Comparison of ENCODE assay signal across 12 cellular contexts in the genomic region with DNA sequence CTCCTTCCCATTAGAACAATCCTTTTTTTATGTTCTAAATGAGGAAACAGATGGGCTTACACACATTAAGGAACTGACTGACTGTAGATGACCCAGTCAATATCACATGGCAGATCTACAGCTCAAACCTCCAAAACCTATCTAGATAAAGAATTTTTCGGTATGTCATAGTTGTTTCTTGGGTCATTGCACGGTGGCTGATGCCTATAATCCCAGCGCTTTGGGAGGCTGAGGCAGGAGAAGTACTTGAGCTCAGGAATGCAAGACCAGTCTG. TPM values are rescaled to one million over a fixed set of nuclear protein-coding genes. Genes with fewer than 3 reads are reported as not detected.
DNase-seq lines count a peak whose midpoint lies in the region; ATAC-seq and TF ChIP-seq lines count a peak whose summit lies in the region.
"Had no signal": no experiment of that assay in that cellular context is flagged by ENCODE, and none has a peak within 500 bp of the region (broad histone marks: within the 10 kb centered on the region; RNA-seq: fewer than 3 reads in every experiment).

No MANE protein-coding gene starts in this region.

- peaks cover 9 to 40% of the 10 kb centered on the region in 2 donors for H3K36me3 Mint-ChIP-seq in activated T-cell treated with anti-CD3 and anti-CD28 coated beads, Interleukin-2, amount 50 U/mL, for 72 hours (ENCODE audit: insufficient read depth in 2 of 2)
- H3K36me3 Mint-ChIP-seq in brain, result peaks cover 84% of the 10 kb centered on the region

- peaks cover 76% of the 10 kb centered on the region for H3K4me1 Mint-ChIP-seq in activated T-cell treated with anti-CD3 and anti-CD28 coated beads, Interleukin-2, amount 50 U/mL, for 72 hours (ENCODE audit: low read depth)
- peaks cover 89% of the 10 kb centered on the region for H3K4me1 Mint-ChIP-seq in brain

- DNase-seq in activated T-cell treated with anti-CD3 and anti-CD28 coated beads, Interleukin-2, amount 50 U/mL, for 72 hours, result no peak
- no peak for DNase-seq in activated T-cell treated with anti-CD3 and anti-CD28 coated beads, Interleukin-2, amount 50 U/mL, for 48 hours
- no peak for DNase-seq in tibial artery
- DNase-seq in NOMO-1 treated with DMSO at 0.1 percent for 48 hours (lab: John Stamatoyannopoulos, UW; ENCODE audit: unreplicated experiment), result no peak
- DNase-seq: ACHN, NCI-H1417 treated with DMSO at 0.1 percent for 48 hours, NCI-H524 had no signal

- no peak for ATAC-seq in activated T-cell treated with anti-CD3 and anti-CD28 coated beads, Interleukin-2, amount 50 U/mL, for 72 hours (replicated peaks in 1 of 2)
- ATAC-seq in HG02571 (IDR thresholded peaks at IDR 0.05; ENCODE audit: unreplicated experiment) (no peak), HG03354 (IDR thresholded peaks at IDR 0.05; ENCODE audit: poor library complexity, severe bottlenecking, unreplicated experiment) (no peak)

- H3K4me1 ChIP-seq in mucosa of stomach (ENCODE audit: control insufficient read depth, insufficient read depth, low read length), result peaks cover 40% of the 10 kb centered on the region
- H3K4me1 ChIP-seq in tibial artery, result peaks cover 0 to 98% (median 57%) of the 10 kb centered on the region in 4 donors

- H3K27me3 ChIP-seq in mucosa of stomach (ENCODE audit: control insufficient read depth, insufficient read depth, low read length) (no peaks in the 10 kb centered on the region), tibial artery (no peaks in the 10 kb centered on the region)

- no peaks in the 10 kb centered on the region for H3K9me3 Mint-ChIP-seq in activated T-cell treated with anti-CD3 and anti-CD28 coated beads, Interleukin-2, amount 50 U/mL, for 72 hours
- H3K9me3 Mint-ChIP-seq in brain, result peaks cover 0 to 2% (median 0%) of the 10 kb centered on the region in 5 experiments

- peak overlapping the region; percentile 1 for H3K9ac ChIP-seq in mucosa of stomach (ENCODE audit: low read length)

- H3K9me3 ChIP-seq in mucosa of stomach (ENCODE audit: control insufficient read depth, low read length) (no peaks in the 10 kb centered on the region), tibial artery (no peaks in the 10 kb centered on the region)

- peak overlapping the region; percentile 39 to 61 for H3K27ac ChIP-seq in tibial artery

- H3K4me3 Mint-ChIP-seq in activated T-cell treated with anti-CD3 and anti-CD28 coated beads, Interleukin-2, amount 50 U/mL, for 72 hours, result no peak overlapping the region
- peak overlapping the region in 3 of 5 experiments; percentile 28 to 67 (median 66) for H3K4me3 Mint-ChIP-seq in brain

- H3K4me3 ChIP-seq in mucosa of stomach (ENCODE audit: low read length) (no peak overlapping the region), tibial artery (peak overlapping the region in 1 of 2 donors; percentile 1)
- H3K4me3 ChIP-seq: skin epidermis had no signal

- H3K27me3 Mint-ChIP-seq in activated T-cell treated with anti-CD3 and anti-CD28 coated beads, Interleukin-2, amount 50 U/mL, for 72 hours (ENCODE audit: low read depth), result no peaks in the 10 kb centered on the region
- H3K27me3 Mint-ChIP-seq in brain, result peaks cover under 1% of the 10 kb centered on the region

- no peak for TF ChIP-seq CTCF in brain (conservative IDR thresholded peaks at IDR 0.05)
- TF ChIP-seq CTCF in tibial artery (IDR thresholded peaks at IDR 0.05), result no peak

- intact Hi-C loops in tibial artery (cut with DNase I; ENCODE audit: low total_unique reads), result no loop called here

- peak overlapping the region; percentile 14 for H3K27ac Mint-ChIP-seq in activated T-cell treated with anti-CD3 and anti-CD28 coated beads, Interleukin-2, amount 50 U/mL, for 72 hours
- H3K27ac Mint-ChIP-seq in brain, result peak overlapping the region in 4 of 5 experiments; percentile 70 to 90 (median 75)

- H3K36me3 ChIP-seq in mucosa of stomach (ENCODE audit: control insufficient read depth, insufficient read depth, low read length) (peaks cover 12% of the 10 kb centered on the region), tibial artery (peaks cover 21 to 31% (median 25%) of the 10 kb centered on the region in 3 donors)

RNA-seq across cellular contexts. Expression of gene CSNK1A1, which starts 7.1 kb away (rescaled TPM):
- 100 to 1,000 TPM; 176 to 209 TPM for total RNA-seq in activated T-cell treated with anti-CD3 and anti-CD28 coated beads, Interleukin-2, amount 50 U/mL, for 72 hours
- 66.7 TPM for polyA plus RNA-seq in brain (ENCODE audit: insufficient read depth, low read depth, low replicate concordance)

RNA-seq across cellular contexts. Expression of gene ARHGEF37, which starts 37.2 kb away (rescaled TPM):
- total RNA-seq in activated T-cell treated with anti-CD3 and anti-CD28 coated beads, Interleukin-2, amount 50 U/mL, for 72 hours, result 1 to 10 TPM; 1.6 to 3.7 TPM
- polyA plus RNA-seq in brain (ENCODE audit: insufficient read depth, low read depth, low replicate concordance), result 12.7 TPM

Comparison
In these comparisons a context has a peak if more than half of its experiments do, and no peak if none do; other contexts are left out.
1. H3K4me3 Mint-ChIP-seq: peak in brain (3 of 5); none in activated T-cell treated with anti-CD3 and anti-CD28 coated beads, Interleukin-2, amount 50 U/mL, for 72 hours (0 of 2).